8 cellular contexts compared by ENCODE assay signal in the genomic region with DNA sequence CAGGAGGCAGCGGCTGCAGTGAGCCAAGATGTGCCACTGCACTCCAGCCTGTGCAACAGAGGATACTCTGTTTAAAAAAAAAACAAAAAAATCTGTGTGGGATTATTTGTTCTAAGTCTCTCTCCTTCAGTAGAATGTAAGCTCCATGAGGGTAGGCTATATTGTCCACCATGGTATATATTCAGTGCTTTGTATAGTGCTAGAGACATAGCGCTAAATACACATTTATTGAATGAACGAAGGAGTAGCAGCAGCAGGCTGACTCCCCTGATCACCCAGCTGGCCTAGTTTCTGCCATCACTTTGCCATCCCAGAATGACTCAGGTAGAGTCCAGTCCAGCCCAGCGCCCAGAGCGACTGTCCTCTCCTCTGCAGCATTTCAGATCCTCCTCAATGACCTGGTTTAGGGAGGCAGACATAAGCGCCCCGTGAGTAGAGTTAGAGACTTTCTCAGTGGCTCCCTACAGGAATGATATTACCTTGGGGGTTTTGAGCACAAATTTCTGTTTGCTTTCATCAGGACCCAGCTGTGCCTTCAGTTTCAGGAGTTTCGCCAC. TPM values are rescaled to one million over a fixed set of nuclear protein-coding genes. Genes with fewer than 3 reads are reported as not detected.
DNase-seq lines count a peak whose midpoint lies in the region; ATAC-seq and TF ChIP-seq lines count a peak whose summit lies in the region.

No MANE protein-coding gene starts in this region.

- in situ Hi-C loops in brain microvascular endothelial cell (cut with HindIII; ENCODE audit: low pct_ligation_motif_present, low sequenced_read_pairs) = no loop called here

- H3K4me1 ChIP-seq in mucosa of rectum (ENCODE audit: control insufficient read depth in 2 of 2, insufficient read depth in 2 of 2, low read length in 2 of 2) = peaks cover 10 to 11% of the 10 kb centered on the region in 2 donors

- peak overlapping the region; percentile 64 for H3K27ac ChIP-seq in CD4-positive, alpha-beta T cell (ENCODE audit: low read depth, low read length)
- H3K27ac ChIP-seq in brain microvascular endothelial cell = peak overlapping the region; percentile 36
- H3K27ac ChIP-seq in mucosa of rectum (ENCODE audit: low read depth in 2 of 2, low read length in 2 of 2) = peak overlapping the region in 1 of 2 donors; percentile 87

- intact Hi-C loops in CD4-positive, alpha-beta T cell (cut with DNase I, micrococcal nuclease) = loop anchor here (2.0 to 5.0 kb wide), 3 partner anchors 26 to 290 kb away; partner anchors contain the start of genes ANKHD1 (in 1 of the 2), TMCO6 (in 1 of the 2) and WDR55 (in 1 of the 2)

- H3K27me3 Mint-ChIP-seq in CD4-positive, alpha-beta T cell = no peaks in the 10 kb centered on the region

- H3K9me3 ChIP-seq in CD4-positive, alpha-beta T cell (ENCODE audit: control insufficient read depth, low read length) = no peaks in the 10 kb centered on the region
- no peaks in the 10 kb centered on the region for H3K9me3 ChIP-seq in mucosa of rectum (ENCODE audit: control insufficient read depth in 2 of 2, low read length in 2 of 2)

- no peaks in the 10 kb centered on the region for H3K9me3 Mint-ChIP-seq in CD4-positive, alpha-beta T cell

- H3K27ac Mint-ChIP-seq in CD4-positive, alpha-beta T cell = peak overlapping the region; percentile 97

- peak overlapping the region; percentile 99 for H3K4me3 Mint-ChIP-seq in CD4-positive, alpha-beta T cell

- no peak for ATAC-seq in CD4-positive, alpha-beta T cell (ENCODE audit: poor library complexity)
- ATAC-seq in HG03354 (IDR thresholded peaks at IDR 0.05; ENCODE audit: poor library complexity, severe bottlenecking, unreplicated experiment) = peak; percentile 1

- H3K4me3 ChIP-seq in brain microvascular endothelial cell (ENCODE audit: low read depth, low read length) (peak overlapping the region; percentile 95), mucosa of rectum (ENCODE audit: low read length in 2 of 2) (peak overlapping the region; percentile 93 to 94)

- DNase-seq in CD4-positive, alpha-beta T cell = no peak
- DNase-seq in brain microvascular endothelial cell (no peak), NCI-H1436 treated with DMSO at 0.1 percent for 48 hours (lab: John Stamatoyannopoulos, UW) (no peak), NCI-H526 treated with DMSO at 0.1 percent for 48 hours (lab: John Stamatoyannopoulos, UW) (no peak), NCI-H1092 (lab: John Stamatoyannopoulos, UW) (no peak)
- DNase-seq in central memory CD4-positive, alpha-beta T cell = no peak

- no peak for TF ChIP-seq CTCF in CD4-positive, alpha-beta T cell (IDR thresholded peaks at IDR 0.05)
- TF ChIP-seq CTCF in brain microvascular endothelial cell (IDR thresholded peaks at IDR 0.05; ENCODE audit: low read depth, low read length, missing control alignments) = no peak

- peaks cover 35% of the 10 kb centered on the region for H3K4me1 Mint-ChIP-seq in CD4-positive, alpha-beta T cell (ENCODE audit: low read depth)

- POLR2A ChIA-PET in CD4-positive, alpha-beta T cell (lab: Charles Lee) = interaction anchor here (0.6 to 3.1 kb wide), 12 partner anchors 10 to 922 kb away, joined by 3 to 36 read pairs (median 10); partner anchors contain the start of genes ANKHD1, APBB3, CD14 and EIF4EBP3

- H3K9ac ChIP-seq in mucosa of rectum (ENCODE audit: low read depth in 1 of 2, low read length in 2 of 2) = peak overlapping the region; percentile 80 to 89

- peaks cover 63% of the 10 kb centered on the region for H3K36me3 Mint-ChIP-seq in CD4-positive, alpha-beta T cell (ENCODE audit: low read depth)

- peaks cover 33% of the 10 kb centered on the region for H3K36me3 ChIP-seq in brain microvascular endothelial cell (replicated peaks)
- peaks cover 23 to 26% of the 10 kb centered on the region in 2 donors for H3K36me3 ChIP-seq in mucosa of rectum (ENCODE audit: control insufficient read depth in 2 of 2, insufficient read depth in 2 of 2, low read length in 2 of 2)

- no peaks in the 10 kb centered on the region for H3K27me3 ChIP-seq in CD4-positive, alpha-beta T cell (ENCODE audit: control insufficient read depth, insufficient read depth, low read length)
- no peaks in the 10 kb centered on the region for H3K27me3 ChIP-seq in brain microvascular endothelial cell (replicated peaks)
- H3K27me3 ChIP-seq in mucosa of rectum (ENCODE audit: control insufficient read depth in 2 of 2, insufficient read depth in 2 of 2, low read length in 2 of 2) = no peaks in the 10 kb centered on the region

- CTCF ChIA-PET in CD4-positive, alpha-beta T cell (lab: Charles Lee) = interaction anchor here (1.1 to 1.7 kb wide), 3 partner anchors 43 to 446 kb away, joined by 3 to 6 read pairs (median 4); partner anchors contain the start of genes IK and NDUFA2

RNA-seq across cellular contexts. Expression of gene HARS1, which starts 0.7 kb away (rescaled TPM):
- 10 to 100 TPM; 53.5 to 54.1 TPM for total RNA-seq in CD4-positive, alpha-beta T cell

RNA-seq across cellular contexts. Expression of gene HARS2, which starts 0.8 kb away (rescaled TPM):
- total RNA-seq in CD4-positive, alpha-beta T cell = 10 to 100 TPM; 38.1 to 38.3 TPM

RNA-seq across cellular contexts. Expression of gene ZMAT2, which starts 9.8 kb away (rescaled TPM):
- total RNA-seq in CD4-positive, alpha-beta T cell = 10 to 100 TPM; 29.0 to 32.3 TPM

RNA-seq across cellular contexts. Expression of gene DND1, which starts 17.1 kb away (rescaled TPM):
- total RNA-seq in CD4-positive, alpha-beta T cell = 1 to 10 TPM; 1.9 to 2.1 TPM

RNA-seq across cellular contexts. Expression of gene WDR55, which starts 25.8 kb away (rescaled TPM):
- 10 to 100 TPM; 40.1 to 42.9 TPM for total RNA-seq in CD4-positive, alpha-beta T cell
